Comparison of ENCODE assay signal across 23 cellular contexts in genomic region chr6:17318435-17319165, GRCh38. TPM values are rescaled to one million over a fixed set of nuclear protein-coding genes. Genes with fewer than 3 reads are reported as not detected.
"Had no signal": no experiment of that assay in that cellular context is flagged by ENCODE, and none has a peak within 500 bp of the region (broad histone marks: within the 10 kb centered on the region; RNA-seq: fewer than 3 reads in every experiment).

No MANE protein-coding gene starts in this region.

- H3K4me3 ChIP-seq: breast epithelium, esophagus muscularis mucosa, lower lobe of right lung, stomach, thyroid gland, upper lobe of right lung had no signal

- H3K36me3 ChIP-seq: breast epithelium, esophagus muscularis mucosa, lower lobe of right lung, stomach, thyroid gland, upper lobe of right lung had no signal

- DNase-seq: activated CD4-positive, alpha-beta T cell treated with anti-CD3 and anti-CD28 coated beads for 36 hours; activated CD4-positive, CD25-positive, alpha-beta regulatory T cell; activated CD8-positive, alpha-beta memory T cell treated with anti-CD3 and anti-CD28 coated beads, Interleukin-2, amount 10 ng/mL, durations not matched to agents 7 days and 5 days; activated CD8-positive, alpha-beta T cell treated with anti-CD3 and anti-CD28 coated beads, Interleukin-2, amount 10 ng/mL, durations not matched to agents 7 days and 5 days; activated T-cell treated with anti-CD3 and anti-CD28 coated beads, Interleukin-2, amount 50 U/mL, for 48 hours; dermis blood vessel endothelial cell; effector CD4-positive, alpha-beta T cell; foreskin melanocyte; islet precursor cell; lower lobe of right lung; mesenchymal stem cell; posterior cingulate gyrus; stimulated activated CD4-positive, alpha-beta T cell treated with anti-CD3 and anti-CD28 coated beads, Interleukin-15, amount 100 ng/mL, for 24 hours; stimulated activated CD4-positive, alpha-beta T cell treated with anti-CD3 and anti-CD28 coated beads, Interleukin-2, amount 100 ng/mL, for 24 hours; stimulated activated naive B cell treated with anti-CD40 and anti-IgM and Interleukin-4, amounts not matched to agents 10 μg/mL and 1 μg/mL and 100 μg/mL, for 72 hours; stomach; T-helper 1 cell; thyroid gland; upper lobe of right lung had no signal

- H3K9me3 ChIP-seq: breast epithelium, esophagus muscularis mucosa, lower lobe of right lung, stomach, thyroid gland, upper lobe of right lung had no signal

- H3K4me1 ChIP-seq: breast epithelium, lower lobe of right lung, stomach, thyroid gland, upper lobe of right lung had no signal

- H3K27me3 ChIP-seq: breast epithelium, esophagus muscularis mucosa, stomach, thyroid gland, upper lobe of right lung had no signal

- H3K27ac ChIP-seq: breast epithelium, lower lobe of right lung, stomach, thyroid gland, upper lobe of right lung had no signal

- ATAC-seq: activated CD4-positive, alpha-beta T cell treated with anti-CD3 and anti-CD28 coated beads for 36 hours; activated CD8-positive, alpha-beta memory T cell treated with anti-CD3 and anti-CD28 coated beads, Interleukin-2, amount 10 ng/mL, durations not matched to agents 7 days and 5 days; activated CD8-positive, alpha-beta T cell treated with anti-CD3 and anti-CD28 coated beads, Interleukin-2, amount 10 ng/mL, durations not matched to agents 7 days and 5 days; lower lobe of right lung; natural killer cell treated with Interleukin-12 subunit alpha and Interleukin-12 subunit beta and Interleukin-15 and Interleukin-18, amount 100 ng/mL, for 72 hours; stimulated activated naive B cell treated with anti-CD40 and anti-IgM and Interleukin-4, amounts not matched to agents 10 μg/mL and 1 μg/mL and 100 μg/mL, for 72 hours; upper lobe of right lung had no signal

RNA-seq across cellular contexts. Expression of gene RBM24, which starts 37.4 kb away (rescaled TPM):
- total RNA-seq: activated CD4-positive, alpha-beta T cell treated with anti-CD3 and anti-CD28 coated beads for 36 hours; activated CD8-positive, alpha-beta memory T cell treated with anti-CD3 and anti-CD28 coated beads, Interleukin-2, amount 10 ng/mL, durations not matched to agents 7 days and 5 days; activated CD8-positive, alpha-beta T cell treated with anti-CD3 and anti-CD28 coated beads, Interleukin-2, amount 10 ng/mL, durations not matched to agents 7 days and 5 days; activated T-helper 2 cell treated with anti-CD3 and anti-CD28 coated beads, Interferon-gamma antibody, Interleukin-2, Interleukin-4, amounts not matched to agents 10 μg/mL and 5 μg/mL and 100 μg/mL, durations not matched to agents 14 hours and 24 hours and 36 hours; natural killer cell treated with Interleukin-12 subunit alpha and Interleukin-12 subunit beta and Interleukin-15 and Interleukin-18, amount 100 ng/mL, for 72 hours had no signal
